ENCODE assay signal across 17 cellular contexts in the genomic region with DNA sequence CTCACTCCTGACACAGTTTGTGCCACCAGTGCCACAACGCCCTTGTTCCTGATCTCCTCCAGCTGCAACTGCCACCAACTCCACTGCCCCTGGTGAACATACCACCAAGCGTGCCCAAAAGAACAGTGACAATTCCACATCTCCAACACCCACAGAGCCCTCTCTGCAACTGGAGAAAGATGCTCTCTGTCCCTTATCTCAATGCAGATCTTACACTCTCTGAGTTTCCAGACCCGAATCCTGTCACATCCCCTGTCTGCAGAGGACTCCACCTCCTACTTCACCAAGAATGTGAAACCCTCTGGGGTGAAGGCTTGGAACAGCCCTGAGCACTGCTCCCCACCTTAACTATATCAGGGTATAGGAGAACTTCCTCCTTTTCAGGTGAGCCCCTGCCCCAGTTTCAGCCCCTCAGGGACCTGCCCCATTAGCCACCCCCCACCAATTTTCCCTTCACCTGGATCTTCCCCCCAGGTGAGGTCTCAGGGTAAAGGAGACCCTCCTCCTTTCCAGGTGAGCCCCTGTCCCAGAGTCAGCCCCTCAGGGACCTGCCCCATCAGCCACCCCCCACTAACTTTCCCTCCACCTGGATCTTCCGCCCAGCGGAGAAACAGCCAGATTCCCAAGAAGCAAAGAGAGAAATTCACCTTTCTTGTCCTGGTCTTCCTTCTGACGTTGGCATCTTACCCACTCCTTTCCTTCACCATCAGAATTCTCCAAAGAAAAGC. TPM values are rescaled to one million over a fixed set of nuclear protein-coding genes. Genes with fewer than 3 reads are reported as not detected.
"Had no signal": no experiment of that assay in that cellular context is flagged by ENCODE, and none has a peak within 500 bp of the region (broad histone marks: within the 10 kb centered on the region; RNA-seq: fewer than 3 reads in every experiment).

No MANE protein-coding gene starts in this region.

- H3K4me3 ChIP-seq: cardiac muscle cell, heart right ventricle, mucosa of descending colon, ovary, right lobe of liver, spleen, tibial artery, upper lobe of right lung had no signal

- H3K27me3 ChIP-seq: ovary, right lobe of liver, tibial artery, upper lobe of right lung had no signal

- DNase-seq: foreskin melanocyte; heart right ventricle; hypothalamus; kidney glomerular epithelial cell; mammary epithelial cell; mucosa of descending colon; naive thymus-derived CD8-positive, alpha-beta T cell; ovary; right lobe of liver; spleen; stimulated activated CD4-positive, alpha-beta T cell treated with anti-CD3 and anti-CD28 coated beads, Interleukin-15, amount 100 ng/mL, for 24 hours; stimulated activated CD4-positive, alpha-beta T cell treated with anti-CD3 and anti-CD28 coated beads, Interleukin-1b, Interleukin-23, amount 100 ng/mL, for 48 hours; stimulated activated CD4-positive, alpha-beta T cell treated with anti-CD3 and anti-CD28 coated beads, Interleukin-4, amount 100 ng/mL, for 24 hours; stimulated activated naive B cell treated with anti-CD40 and anti-IgM and Interleukin-4, amounts not matched to agents 10 μg/mL and 1 μg/mL and 100 μg/mL, for 72 hours; tibial artery; upper lobe of right lung had no signal

- H3K4me1 ChIP-seq: heart right ventricle, right lobe of liver, spleen, upper lobe of right lung had no signal

- H3K9me3 ChIP-seq: heart right ventricle, mucosa of descending colon, ovary, right lobe of liver, spleen, tibial artery, upper lobe of right lung had no signal

- H3K27ac ChIP-seq: cardiac muscle cell, heart right ventricle, ovary, right lobe of liver, spleen, upper lobe of right lung had no signal

- H3K36me3 ChIP-seq: cardiac muscle cell, heart right ventricle, ovary, right lobe of liver, spleen, upper lobe of right lung had no signal

RNA-seq across cellular contexts. Expression of gene CPXM2, which starts 55.0 kb away (rescaled TPM):
- total RNA-seq: naive thymus-derived CD8-positive, alpha-beta T cell had no signal
